ENCODE assay signal across 1 cellular context in genomic region chr15:49208102-49208501, GRCh38.
TF ChIP-seq lines count a peak whose summit lies in the region.

No MANE protein-coding gene starts in this region.

TF ChIP-seq in HepG2, 621 proteins besides CTCF, POLR2A, EP300 and RAD21:
- peak; percentile 93; the same call in 1 of the 2 replicates for TF ChIP-seq ZFP90 (CRISPR knock-in tag; IDR thresholded peaks at IDR 0.05; ENCODE audit: borderline replicate concordance)
